Comparison of ENCODE assay signal across 22 cellular contexts in genomic region chr10:83954193-83954794, GRCh38.
DNase-seq lines count a peak whose midpoint lies in the region; ATAC-seq and TF ChIP-seq lines count a peak whose summit lies in the region.
"Had no signal": no experiment of that assay in that cellular context is flagged by ENCODE, and none has a peak within 500 bp of the region (broad histone marks: within the 10 kb centered on the region; RNA-seq: fewer than 3 reads in every experiment).

No MANE protein-coding gene starts in this region.

- in situ Hi-C loops in KBM-7 (cut with MboI; ENCODE audit: low pct_unique_long_range_greater_than_20kb, low sequenced_read_pairs): no loop called here

- H3K27ac Mint-ChIP-seq in immature natural killer cell: no peak overlapping the region
- H3K27ac Mint-ChIP-seq: IgD-negative memory B cell had no signal

- peaks cover 2 to 3% (median 2%) of the 10 kb centered on the region in 3 donors for H3K27me3 Mint-ChIP-seq in immature natural killer cell (ENCODE audit: low read depth in 3 of 3)
- H3K27me3 Mint-ChIP-seq: IgD-negative memory B cell had no signal

- peak overlapping the region in 3 of 5 donors; percentile 0 to 55 (median 10) for H3K4me3 Mint-ChIP-seq in immature natural killer cell
- H3K4me3 Mint-ChIP-seq: IgD-negative memory B cell had no signal

- H3K9me3 Mint-ChIP-seq in immature natural killer cell: no peaks in the 10 kb centered on the region
- H3K9me3 Mint-ChIP-seq: IgD-negative memory B cell had no signal

- ATAC-seq in GM18873 (IDR thresholded peaks at IDR 0.05; ENCODE audit: low FRiP score, unreplicated experiment) (no peak), HG02870 (IDR thresholded peaks at IDR 0.05; ENCODE audit: unreplicated experiment) (no peak)
- ATAC-seq: HCT116 had no signal

- peak; percentile 4 for DNase-seq in GF-D8 (lab: John Stamatoyannopoulos, UW)
- peak; percentile 3 for DNase-seq in KBM-7
- DNase-seq in immature natural killer cell: no peak
- no peak for DNase-seq in stimulated activated CD4-positive, alpha-beta T cell treated with anti-CD3 and anti-CD28 coated beads, Interleukin-4, amount 100 ng/mL, for 4 hours
- DNase-seq in NCI-H2171 (lab: John Stamatoyannopoulos, UW): no peak
- DNase-seq: Calu3, DND-41, Karpas-422, NCI-H1092, NCI-H1436 treated with DMSO at 0.1 percent for 48 hours, NCI-H1930, NCI-H2107, NCI-H446 treated with DMSO at 0.1 percent for 48 hours, NCI-H526, OCI-M1, Right ventricle myocardium superior, T-helper 2 cell had no signal

- peaks cover 32 to 34% of the 10 kb centered on the region in 2 donors for H3K4me1 Mint-ChIP-seq in immature natural killer cell
- H3K4me1 Mint-ChIP-seq: IgD-negative memory B cell had no signal

- H3K36me3 Mint-ChIP-seq in immature natural killer cell: no peaks in the 10 kb centered on the region
- H3K36me3 Mint-ChIP-seq: IgD-negative memory B cell had no signal

TF ChIP-seq in PFSK-1, 5 proteins besides CTCF, POLR2A, EP300 and RAD21:
- TF ChIP-seq POLR2AphosphoS5 (IDR thresholded peaks at IDR 0.05; ENCODE audit: low read depth, low read length) (no peak), FOXP2 (optimal IDR thresholded peaks at IDR 0.05; ENCODE audit: borderline replicate concordance, extremely low read depth, extremely low read length, insufficient read depth) (no peak), REST (IDR thresholded peaks at IDR 0.05; ENCODE audit: insufficient read depth in 1 of 2, low read depth in 2 of 2, low read length in 2 of 2) (peak; percentile 81 to 91), TAF1 (IDR thresholded peaks at IDR 0.05; ENCODE audit: borderline replicate concordance, insufficient read depth, low read length) (no peak), SIN3A (IDR thresholded peaks at IDR 0.05; ENCODE audit: borderline replicate concordance, insufficient read depth, low read length) (no peak)
TF ChIP-seq in PFSK-1: peak in this region for 1.

Comparison
In these comparisons a context has a peak if more than half of its experiments do, and no peak if none do; other contexts are left out.
1. DNase-seq: peak in GF-D8 (single experiment) and KBM-7 (single experiment); none in immature natural killer cell (0 of 3), stimulated activated CD4-positive, alpha-beta T cell treated with anti-CD3 and anti-CD28 coated beads, Interleukin-4, amount 100 ng/mL, for 4 hours (0 of 2) and NCI-H2171 (single experiment).